Comparison of ENCODE assay signal across 2 cellular contexts in the genomic region with DNA sequence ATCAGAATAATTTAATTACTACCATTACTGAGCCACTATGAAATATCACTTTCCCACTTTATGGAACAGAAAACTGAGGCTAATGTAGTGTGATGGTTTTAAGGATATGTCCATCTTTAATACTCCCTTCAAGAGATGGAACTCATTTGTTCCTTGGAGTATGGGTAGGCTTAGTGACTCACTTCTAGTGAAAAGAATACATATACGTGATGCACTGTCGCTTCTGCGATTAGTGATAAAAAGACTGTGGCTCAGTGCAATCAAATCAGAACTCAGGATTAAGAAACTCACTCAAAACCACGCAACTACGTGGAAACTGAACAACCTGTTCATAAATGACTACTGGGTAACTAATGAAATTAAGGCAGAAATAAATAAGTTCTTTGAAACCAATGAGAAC.
TF ChIP-seq lines count a peak whose summit lies in the region.

No MANE protein-coding gene starts in this region.

TF ChIP-seq in endothelial cell of umbilical vein, 7 proteins besides CTCF, POLR2A, EP300 and RAD21:
- no peak for TF ChIP-seq POLR2AphosphoS5 (IDR thresholded peaks at IDR 0.05; ENCODE audit: insufficient read depth, low read depth, low read length)
- TF ChIP-seq MAX (IDR thresholded peaks at IDR 0.05; ENCODE audit: insufficient read depth, insufficient read length), result no peak
- no peak for TF ChIP-seq GATA2 (IDR thresholded peaks at IDR 0.05; ENCODE audit: insufficient read depth, insufficient read length, low read depth, low read length)
- no peak for TF ChIP-seq FOS (IDR thresholded peaks at IDR 0.05; ENCODE audit: borderline replicate concordance, insufficient read depth, low read length)
- TF ChIP-seq JUN (IDR thresholded peaks at IDR 0.05; ENCODE audit: borderline replicate concordance, insufficient read depth, insufficient read length, low read depth), result no peak
- TF ChIP-seq EZH2 (IDR thresholded peaks at IDR 0.05; ENCODE audit: borderline replicate concordance, low read depth, low read length, severe bottlenecking), result no peak
- TF ChIP-seq MYC (IDR thresholded peaks at IDR 0.05; ENCODE audit: low read depth, low read length), result no peak
TF ChIP-seq in endothelial cell of umbilical vein: peak in this region for 0.

TF ChIP-seq in SK-N-SH, 30 proteins besides CTCF, POLR2A, EP300 and RAD21:
- TF ChIP-seq CHD2 (IDR thresholded peaks at IDR 0.05; ENCODE audit: low read length, partially characterized antibody), result no peak
- no peak for TF ChIP-seq MAX (IDR thresholded peaks at IDR 0.05; ENCODE audit: low read depth)
- no peak for TF ChIP-seq NRF1 (IDR thresholded peaks at IDR 0.05; ENCODE audit: low read depth, low read length)
- TF ChIP-seq RFX5 (IDR thresholded peaks at IDR 0.05; ENCODE audit: low read length), result no peak
- TF ChIP-seq REST (IDR thresholded peaks at IDR 0.05; ENCODE audit: low read depth, low read length), result no peak
- TF ChIP-seq, protein P1, sequence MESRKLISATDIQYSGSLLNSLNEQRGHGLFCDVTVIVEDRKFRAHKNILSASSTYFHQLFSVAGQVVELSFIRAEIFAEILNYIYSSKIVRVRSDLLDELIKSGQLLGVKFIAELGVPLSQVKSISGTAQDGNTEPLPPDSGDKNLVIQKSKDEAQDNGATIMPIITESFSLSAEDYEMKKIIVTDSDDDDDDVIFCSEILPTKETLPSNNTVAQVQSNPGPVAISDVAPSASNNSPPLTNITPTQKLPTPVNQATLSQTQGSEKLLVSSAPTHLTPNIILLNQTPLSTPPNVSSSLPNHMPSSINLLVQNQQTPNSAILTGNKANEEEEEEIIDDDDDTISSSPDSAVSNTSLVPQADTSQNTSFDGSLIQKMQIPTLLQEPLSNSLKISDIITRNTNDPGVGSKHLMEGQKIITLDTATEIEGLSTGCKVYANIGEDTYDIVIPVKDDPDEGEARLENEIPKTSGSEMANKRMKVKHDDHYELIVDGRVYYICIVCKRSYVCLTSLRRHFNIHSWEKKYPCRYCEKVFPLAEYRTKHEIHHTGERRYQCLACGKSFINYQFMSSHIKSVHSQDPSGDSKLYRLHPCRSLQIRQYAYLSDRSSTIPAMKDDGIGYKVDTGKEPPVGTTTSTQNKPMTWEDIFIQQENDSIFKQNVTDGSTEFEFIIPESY (IDR thresholded peaks at IDR 0.05; ENCODE audit: borderline replicate concordance, low read depth), result no peak
- TF ChIP-seq RCOR1 (IDR thresholded peaks at IDR 0.05; ENCODE audit: low read length), result no peak
- no peak for TF ChIP-seq FOXJ3 (CRISPR knock-in tag; IDR thresholded peaks at IDR 0.05)
- no peak for TF ChIP-seq POLR2AphosphoS5 (IDR thresholded peaks at IDR 0.05; ENCODE audit: low read depth, low read length)
- no peak for TF ChIP-seq FOSL2 (IDR thresholded peaks at IDR 0.05; ENCODE audit: borderline replicate concordance, low read depth)
- no peak for TF ChIP-seq MEF2A (IDR thresholded peaks at IDR 0.05; ENCODE audit: borderline replicate concordance, low read depth)
- no peak for TF ChIP-seq MXI1 (IDR thresholded peaks at IDR 0.05; ENCODE audit: low read depth, low read length)
- no peak for TF ChIP-seq EZH2phosphoT487 (IDR thresholded peaks at IDR 0.05; ENCODE audit: borderline replicate concordance, low read depth)
- no peak for TF ChIP-seq YY1 (IDR thresholded peaks at IDR 0.05; ENCODE audit: low read depth)
